Comparison of ENCODE assay signal across 11 cellular contexts in genomic region chr7:123769371-123769770, GRCh38. TPM values are rescaled to one million over a fixed set of nuclear protein-coding genes. Genes with fewer than 3 reads are reported as not detected.
DNase-seq lines count a peak whose midpoint lies in the region; ATAC-seq and TF ChIP-seq lines count a peak whose summit lies in the region.
"Had no signal": no experiment of that assay in that cellular context is flagged by ENCODE, and none has a peak within 500 bp of the region (broad histone marks: within the 10 kb centered on the region; RNA-seq: fewer than 3 reads in every experiment).

No MANE protein-coding gene starts in this region.

- H2AK5ac ChIP-seq in neuronal stem cell (ENCODE audit: low read depth, low read length) = no peak overlapping the region
- H2AK5ac ChIP-seq in H9 (ENCODE audit: insufficient read length, low read length) = no peak overlapping the region

- H3K9me3 ChIP-seq in liver (ENCODE audit: control insufficient read depth in 4 of 4, low read length in 3 of 4) (no peaks in the 10 kb centered on the region), neuronal stem cell (replicated peaks in 1 of 2; ENCODE audit: control insufficient read depth in 2 of 2, insufficient read depth in 1 of 2, low read depth in 1 of 2, low read length in 2 of 2) (no peaks in the 10 kb centered on the region), H9 (ENCODE audit: control insufficient read depth, low read depth, low read length) (no peaks in the 10 kb centered on the region)

- H2BK5ac ChIP-seq in neuronal stem cell (ENCODE audit: low read length) (no peak overlapping the region), H9 (ENCODE audit: insufficient read length, low read length) (no peak overlapping the region)

- ATAC-seq in GM19328 (IDR thresholded peaks at IDR 0.05; ENCODE audit: unreplicated experiment) = no peak
- ATAC-seq in stimulated activated naive B cell treated with anti-CD40 and anti-IgM and Interleukin-4, amounts not matched to agents 10 μg/mL and 1 μg/mL and 100 μg/mL, for 72 hours (replicated peaks) = no peak
- ATAC-seq: stimulated activated memory B cell treated with anti-CD40 and anti-IgM and Interleukin-4, amounts not matched to agents 10 μg/mL and 1 μg/mL and 100 μg/mL, for 72 hours had no signal

- 66% methylated on average over 3 of the region's 3 CpGs for WGBS in liver
- no CpG with 5 or more reads among the region's 3 CpGs for WGBS in neuronal stem cell (ENCODE audit: extremely low coverage in 2 of 2, insufficient read length in 2 of 2, insufficient replicate concordance in 1 of 2), 2 donors
- whole genome bisulfite sequencing in H9 (ENCODE audit: extremely low coverage, insufficient read length, low lambda C conversion rate) = no CpG with 5 or more reads among the region's 3 CpGs

- H4K20me1 ChIP-seq in H9 (ENCODE audit: control insufficient read depth, insufficient read depth, insufficient read length) = no peaks in the 10 kb centered on the region

- H3K36me3 Mint-ChIP-seq in H9 (ENCODE audit: insufficient read depth in 1 of 3, low read depth in 3 of 3) = no peaks in the 10 kb centered on the region
- H3K36me3 Mint-ChIP-seq in stimulated activated naive B cell treated with anti-CD40 and anti-IgM and Interleukin-4, amounts not matched to agents 10 μg/mL and 1 μg/mL and 100 μg/mL, for 72 hours = no peaks in the 10 kb centered on the region
- H3K36me3 Mint-ChIP-seq: stimulated activated memory B cell treated with anti-CD40 and anti-IgM and Interleukin-4, amounts not matched to agents 10 μg/mL and 1 μg/mL and 100 μg/mL, for 72 hours had no signal

- H3K79me2 ChIP-seq in H9 (ENCODE audit: insufficient read depth, low read length) = no peaks in the 10 kb centered on the region

- no peaks in the 10 kb centered on the region for H3K9me3 Mint-ChIP-seq in H9
- no peaks in the 10 kb centered on the region for H3K9me3 Mint-ChIP-seq in stimulated activated naive B cell treated with anti-CD40 and anti-IgM and Interleukin-4, amounts not matched to agents 10 μg/mL and 1 μg/mL and 100 μg/mL, for 72 hours
- H3K9me3 Mint-ChIP-seq: stimulated activated memory B cell treated with anti-CD40 and anti-IgM and Interleukin-4, amounts not matched to agents 10 μg/mL and 1 μg/mL and 100 μg/mL, for 72 hours had no signal

- H4K91ac ChIP-seq in neuronal stem cell (ENCODE audit: low read depth, low read length, poor library complexity) = no peak overlapping the region
- no peak overlapping the region for H4K91ac ChIP-seq in H9 (ENCODE audit: insufficient read length, low read depth, low read length)

- H3T11ph ChIP-seq in H9 (ENCODE audit: low read length) = no peak overlapping the region

- H3K4me1 Mint-ChIP-seq in H9 = peaks cover 10 to 24% of the 10 kb centered on the region in 2 experiments
- peaks cover 0 to 2% of the 10 kb centered on the region in 2 donors for H3K4me1 Mint-ChIP-seq in stimulated activated naive B cell treated with anti-CD40 and anti-IgM and Interleukin-4, amounts not matched to agents 10 μg/mL and 1 μg/mL and 100 μg/mL, for 72 hours

- peak; percentile 83 for DNase-seq in COLO829 (ENCODE audit: low spot score)
- peak; percentile 94 for DNase-seq in M059J (ENCODE audit: low read depth)
- peak; percentile 45 for DNase-seq in brain pericyte (ENCODE audit: low read depth, low spot score)
- no peak for DNase-seq in neuronal stem cell (ENCODE audit: low spot score)
- DNase-seq in H9 = no peak
- no peak for DNase-seq in stimulated activated naive B cell treated with anti-CD40 and anti-IgM and Interleukin-4, amounts not matched to agents 10 μg/mL and 1 μg/mL and 100 μg/mL, for 72 hours
- DNase-seq: activated naive CD4-positive, alpha-beta T cell treated with anti-CD3 and anti-CD28 coated beads, Interleukin-2, amount 50 U/mL, for 16 hours; NCI-H345 had no signal

- no peak overlapping the region for H2BK20ac ChIP-seq in H9 (ENCODE audit: low read depth, low read length, poor library complexity, severe bottlenecking)

- H4K5ac ChIP-seq in H9 (ENCODE audit: insufficient read length, low read depth, low read length) = no peak overlapping the region

- H3K4me3 Mint-ChIP-seq in H9 = no peak overlapping the region
- no peak overlapping the region for H3K4me3 Mint-ChIP-seq in stimulated activated naive B cell treated with anti-CD40 and anti-IgM and Interleukin-4, amounts not matched to agents 10 μg/mL and 1 μg/mL and 100 μg/mL, for 72 hours
- H3K4me3 Mint-ChIP-seq: stimulated activated memory B cell treated with anti-CD40 and anti-IgM and Interleukin-4, amounts not matched to agents 10 μg/mL and 1 μg/mL and 100 μg/mL, for 72 hours had no signal

- H2BK120ac ChIP-seq in neuronal stem cell (ENCODE audit: low read depth, low read length) (no peak overlapping the region), H9 (ENCODE audit: low read depth, low read length, poor library complexity, severe bottlenecking) (no peak overlapping the region)

- no peak overlapping the region for H2BK15ac ChIP-seq in neuronal stem cell (ENCODE audit: low read length)
- H2BK15ac ChIP-seq in H9 (ENCODE audit: low read depth, low read length) = no peak overlapping the region

- TF ChIP-seq RAD21 in liver (IDR thresholded peaks at IDR 0.05) = no peak

- no peak overlapping the region for H3K14ac ChIP-seq in neuronal stem cell (ENCODE audit: low read length)
- H3K14ac ChIP-seq in H9 (ENCODE audit: insufficient read depth, low read length) = no peak overlapping the region

- no peak for TF ChIP-seq CTCF in liver (IDR thresholded peaks at IDR 0.05; ENCODE audit: low read depth, low read length, missing input control)
- TF ChIP-seq CTCF in H9 (conservative IDR thresholded peaks at IDR 0.05) = no peak

- no peak overlapping the region for H3K56ac ChIP-seq in H9 (ENCODE audit: insufficient read length, low read depth, low read length)

- H3K79me1 ChIP-seq in neuronal stem cell (ENCODE audit: low read depth, low read length) (no peaks in the 10 kb centered on the region), H9 (ENCODE audit: insufficient read depth, low read depth, low read length, poor library complexity, severe bottlenecking) (no peaks in the 10 kb centered on the region)

- no peaks in the 10 kb centered on the region for H3K27me3 ChIP-seq in liver (ENCODE audit: control insufficient read depth in 4 of 4, insufficient read depth in 4 of 4, low read length in 3 of 4)
- H3K27me3 ChIP-seq in neuronal stem cell (ENCODE audit: control insufficient read depth in 3 of 3, insufficient read depth in 3 of 3, low read depth in 1 of 3, low read length in 3 of 3) = no peaks in the 10 kb centered on the region
- no peaks in the 10 kb centered on the region for H3K27me3 ChIP-seq in H9 (ENCODE audit: insufficient read depth, low read length)

- H3K27ac ChIP-seq in liver (ENCODE audit: low read depth in 1 of 2, low read length in 2 of 2) (peak overlapping the region; percentile 58 to 60), neuronal stem cell (replicated peaks; ENCODE audit: low read length) (no peak overlapping the region), H9 (ENCODE audit: insufficient read length, low read depth, low read length) (no peak overlapping the region)

- H3K4ac ChIP-seq in neuronal stem cell (ENCODE audit: low read length) (no peak overlapping the region), H9 (ENCODE audit: low read depth, low read length) (no peak overlapping the region)

- H3K4me3 ChIP-seq in liver (ENCODE audit: low read depth in 1 of 3, low read length in 3 of 3) (no peak overlapping the region), neuronal stem cell (ENCODE audit: low read length in 2 of 2) (no peak overlapping the region)

- H3K4me1 ChIP-seq in liver (ENCODE audit: control insufficient read depth in 4 of 4, insufficient read depth in 4 of 4, low read length in 3 of 4) (peaks cover 0 to 12% (median 4%) of the 10 kb centered on the region in 4 donors), neuronal stem cell (ENCODE audit: control insufficient read depth in 2 of 2, insufficient read depth in 1 of 2, low read depth in 1 of 2, low read length in 2 of 2) (no peaks in the 10 kb centered on the region), H9 (ENCODE audit: insufficient read depth, low read length) (peaks cover under 1% of the 10 kb centered on the region; the same call in 1 of the 2 replicates)

- H3K4me2 ChIP-seq in neuronal stem cell (ENCODE audit: insufficient read depth, low read length, poor library complexity, severe bottlenecking) (no peak overlapping the region), H9 (ENCODE audit: insufficient read depth, insufficient read length, low read length) (no peak overlapping the region)

- no peak overlapping the region for H2AFZ ChIP-seq in neuronal stem cell (ENCODE audit: low read length)
- H2AFZ ChIP-seq in H9 (ENCODE audit: low read length) = no peak overlapping the region

- H3K23me2 ChIP-seq in H9 (ENCODE audit: insufficient read length, low read depth, low read length, poor library complexity, severe bottlenecking) = no peaks in the 10 kb centered on the region

- H3K36me3 ChIP-seq in liver (ENCODE audit: control insufficient read depth in 4 of 4, insufficient read depth in 3 of 4, low read depth in 1 of 4, low read length in 3 of 4) (no peaks in the 10 kb centered on the region), neuronal stem cell (replicated peaks in 1 of 2; ENCODE audit: control insufficient read depth in 2 of 2, insufficient read depth in 2 of 2, low read length in 2 of 2) (no peaks in the 10 kb centered on the region)

- H3K23ac ChIP-seq in neuronal stem cell (ENCODE audit: low read depth, low read length, poor library complexity) (no peak overlapping the region), H9 (ENCODE audit: insufficient read length, low read depth, low read length) (no peak overlapping the region)

- H2BK12ac ChIP-seq in neuronal stem cell (ENCODE audit: low read length) (no peak overlapping the region), H9 (ENCODE audit: insufficient read length, low read depth, low read length) (no peak overlapping the region)

- no peaks in the 10 kb centered on the region for H3K27me3 Mint-ChIP-seq in H9 (ENCODE audit: low read depth)
- peaks cover 35 to 36% of the 10 kb centered on the region in 2 donors for H3K27me3 Mint-ChIP-seq in stimulated activated naive B cell treated with anti-CD40 and anti-IgM and Interleukin-4, amounts not matched to agents 10 μg/mL and 1 μg/mL and 100 μg/mL, for 72 hours

- no peak overlapping the region for H3K9ac ChIP-seq in liver (ENCODE audit: low read depth in 1 of 2, low read length in 2 of 2)
- no peak overlapping the region for H3K9ac ChIP-seq in neuronal stem cell (ENCODE audit: low read depth, low read length, poor library complexity)
- H3K9ac ChIP-seq in H9 (ENCODE audit: extremely low read depth, insufficient read length, low read length) = no peak overlapping the region

- H4K8ac ChIP-seq in neuronal stem cell (ENCODE audit: low read depth, low read length) = no peak overlapping the region
- no peak overlapping the region for H4K8ac ChIP-seq in H9 (replicated peaks; ENCODE audit: insufficient read length, low read depth, low read length)

- peak overlapping the region in 1 of 3 experiments; percentile 3; a peak in 1 of 7 replicates for H3K27ac Mint-ChIP-seq in H9
- H3K27ac Mint-ChIP-seq in stimulated activated naive B cell treated with anti-CD40 and anti-IgM and Interleukin-4, amounts not matched to agents 10 μg/mL and 1 μg/mL and 100 μg/mL, for 72 hours = no peak overlapping the region

- H3K18ac ChIP-seq in neuronal stem cell (ENCODE audit: low read length) (no peak overlapping the region), H9 (ENCODE audit: insufficient read length, low read depth, low read length) (no peak overlapping the region)

RNA-seq across cellular contexts. Expression of gene WASL, which starts 20.6 kb away (rescaled TPM):
- 9.2 and 19.7 TPM in 2 replicates for total RNA-seq in M059J (2014; rRNA removed; shearing (Covaris generic))
- 10 to 100 TPM; 18.2 to 20.7 TPM for total RNA-seq in liver
- polyA plus RNA-seq in liver = 10 to 100 TPM; 12.9 to 18.1 TPM
- polyA plus RNA-seq in neuronal stem cell (2013, experiment 1 of 2) = 27.7 TPM
- polyA plus RNA-seq in neuronal stem cell (2013, experiment 2 of 2) = 28.8 TPM
- 39.3 and 41.9 TPM in 2 replicates for total RNA-seq in H9 (2021)

Comparison
In these comparisons a context has a peak if more than half of its experiments do, and no peak if none do; other contexts are left out.
1. DNase-seq: peak in COLO829 (single experiment), M059J (single experiment) and brain pericyte (single experiment); none in neuronal stem cell (single experiment), H9 (single experiment) and stimulated activated naive B cell treated with anti-CD40 and anti-IgM and Interleukin-4, amounts not matched to agents 10 μg/mL and 1 μg/mL and 100 μg/mL, for 72 hours (single experiment).
2. H3K27ac ChIP-seq: peak in liver (2 of 2); none in neuronal stem cell (single experiment) and H9 (single experiment).